Comparison of ENCODE assay signal across 19 cellular contexts in genomic region chr12:96814200-96814599, GRCh38.
"Had no signal": no experiment of that assay in that cellular context is flagged by ENCODE, and none has a peak within 500 bp of the region (broad histone marks: within the 10 kb centered on the region; RNA-seq: fewer than 3 reads in every experiment).

No MANE protein-coding gene starts in this region.

- ATAC-seq: activated CD8-positive, alpha-beta memory T cell treated with anti-CD3 and anti-CD28 coated beads, Interleukin-2, amount 10 ng/mL, durations not matched to agents 7 days and 5 days; activated CD8-positive, alpha-beta T cell treated with anti-CD3 and anti-CD28 coated beads for 36 hours; gastroesophageal sphincter; right lobe of liver; stimulated activated memory B cell treated with anti-CD40 and anti-IgM and Interleukin-4, amounts not matched to agents 10 μg/mL and 1 μg/mL and 100 μg/mL, for 72 hours had no signal

- DNase-seq: activated CD4-positive, alpha-beta T cell treated with anti-CD3 and anti-CD28 coated beads, Interleukin-2, amount 10 ng/mL, durations not matched to agents 7 days and 5 days; activated CD4-positive, CD25-positive, alpha-beta regulatory T cell treated with anti-CD3 and anti-CD28 coated beads, Interleukin-2, amount 50 U/mL, for 72 hours; activated CD8-positive, alpha-beta memory T cell treated with anti-CD3 and anti-CD28 coated beads, Interleukin-2, amount 10 ng/mL, durations not matched to agents 7 days and 5 days; activated CD8-positive, alpha-beta T cell treated with anti-CD3 and anti-CD28 coated beads for 36 hours; activated gamma-delta T cell; activated naive CD4-positive, alpha-beta T cell treated with anti-CD3 and anti-CD28 coated beads, Interleukin-2, amount 50 U/mL, for 16 hours; activated T-cell treated with anti-CD3 and anti-CD28 coated beads for 4 hours; aorta; colonic mucosa; head of caudate nucleus; hypothalamus; nephron progenitor cell; occipital lobe; right lobe of liver; stimulated activated CD4-positive, alpha-beta T cell treated with anti-CD3 and anti-CD28 coated beads, Interleukin-15, amount 100 ng/mL, for 24 hours; stomach; WERI-Rb-1 had no signal
